Comparison of ENCODE assay signal across 8 cellular contexts in the genomic region with DNA sequence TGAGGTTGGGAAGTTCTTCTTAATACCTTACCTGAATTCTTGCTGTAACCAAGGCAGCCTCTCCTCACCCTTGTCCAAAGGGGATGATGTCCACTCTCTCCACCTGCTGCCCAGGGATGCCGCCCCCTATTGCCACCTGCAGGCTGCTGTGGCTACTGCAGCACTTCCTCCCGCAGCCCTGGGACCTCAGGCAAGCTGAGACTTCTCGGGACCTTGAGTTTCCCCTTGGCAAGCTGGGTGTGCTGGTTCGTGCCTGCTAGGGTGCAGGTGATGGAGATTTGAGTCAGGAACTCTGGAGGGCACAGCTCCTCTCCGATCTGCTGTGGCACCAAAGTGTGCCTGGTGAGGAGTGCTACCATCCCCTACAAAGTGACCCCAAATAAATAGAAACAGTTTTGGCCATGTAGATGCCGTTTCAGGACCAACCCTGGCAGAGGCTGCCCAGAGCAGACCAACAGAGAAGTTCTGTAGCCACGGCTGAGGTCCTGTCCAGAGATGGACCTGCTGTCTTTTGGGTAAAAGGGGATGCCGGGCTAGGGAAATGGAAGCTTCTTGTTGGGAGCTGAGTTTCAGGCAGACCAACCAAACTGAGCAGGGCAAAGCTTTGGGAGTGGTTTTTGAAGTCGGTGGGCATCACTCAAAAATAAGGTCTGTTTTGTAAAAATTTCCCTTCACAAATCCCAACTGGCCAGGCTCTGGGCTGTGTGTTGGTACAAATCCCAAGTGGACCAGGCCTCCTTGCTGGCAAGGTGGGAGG. TPM values are rescaled to one million over a fixed set of nuclear protein-coding genes. Genes with fewer than 3 reads are reported as not detected.
DNase-seq lines count a peak whose midpoint lies in the region; ATAC-seq and TF ChIP-seq lines count a peak whose summit lies in the region.

No MANE protein-coding gene starts in this region.

- H3K27ac ChIP-seq in cardiac muscle cell: no peak overlapping the region
- H3K27ac ChIP-seq in psoas muscle: no peak overlapping the region

- ATAC-seq in psoas muscle (peak; percentile 51 to 76 (median 58)), HG02870 (IDR thresholded peaks at IDR 0.05; ENCODE audit: unreplicated experiment) (no peak)

- WGBS in psoas muscle, 3 donors: 31 to 43% (median 36%) methylated on average over 9 of the region's 9 CpGs

- H3K4me3 ChIP-seq in cardiac muscle cell (no peak overlapping the region), psoas muscle (no peak overlapping the region)

- TF ChIP-seq CTCF in cardiac muscle cell (IDR thresholded peaks at IDR 0.05; ENCODE audit: low read depth, low read length) (peak; percentile 95), psoas muscle (IDR thresholded peaks at IDR 0.05) (peak; percentile 52)

- H3K9me3 ChIP-seq in cardiac muscle cell (ENCODE audit: low read depth) (no peaks in the 10 kb centered on the region), psoas muscle (no peaks in the 10 kb centered on the region)

- DNase-seq in activated gamma-delta T cell treated with Interleukin-2 at 50 U/mL for 16 hours (peak; percentile 44), activated gamma-delta T cell (lab: John Stamatoyannopoulos, UW) (no peak), NOMO-1 treated with DMSO at 0.1 percent for 48 hours (lab: John Stamatoyannopoulos, UW; ENCODE audit: unreplicated experiment) (peak; percentile 41), cardiac muscle cell (ENCODE audit: low read depth in 1 of 2, low spot score in 1 of 2) (peak; percentile 45 to 61), psoas muscle (no peak), putamen (ENCODE audit: low spot score) (no peak)
- DNase-seq in activated effector memory CD4-positive, alpha-beta T cell treated with Interleukin-2 at 50 U/mL for 16 hours: peak; percentile 23

- H3K27me3 ChIP-seq in cardiac muscle cell: no peaks in the 10 kb centered on the region
- peaks cover 0 to 12% (median 5%) of the 10 kb centered on the region in 3 donors for H3K27me3 ChIP-seq in psoas muscle (ENCODE audit: insufficient read depth in 3 of 3, low read length in 2 of 3)

- no peaks in the 10 kb centered on the region for H3K4me1 ChIP-seq in cardiac muscle cell (ENCODE audit: low read depth)
- no peaks in the 10 kb centered on the region for H3K4me1 ChIP-seq in psoas muscle

- H3K36me3 ChIP-seq in cardiac muscle cell (no peaks in the 10 kb centered on the region), psoas muscle (ENCODE audit: insufficient read depth in 1 of 2, low read depth in 1 of 2) (no peaks in the 10 kb centered on the region)

- intact Hi-C loops in psoas muscle (cut with DNase I): loop anchor here in 1 of 2 donors (5.0 kb wide), 1 partner anchor 51 kb away; no protein-coding TSS in a partner anchor

RNA-seq across cellular contexts. Expression of gene RUNX3, which starts 31.7 kb away (rescaled TPM):
- total RNA-seq in cardiac muscle cell (not detected in 2 replicates), psoas muscle (under 1 TPM; 0.28 to 0.59 (median 0.58) TPM)
- polyA plus RNA-seq in cardiac muscle cell (0.06 TPM in 1 of 2 replicates, not detected in the other), psoas muscle (under 1 TPM; 0.16 to 0.20 (median 0.18) TPM)

Comparison
In these comparisons a context has a peak if more than half of its experiments do, and no peak if none do; other contexts are left out.
1. DNase-seq: peak in activated gamma-delta T cell treated with Interleukin-2 at 50 U/mL for 16 hours (single experiment), NOMO-1 treated with DMSO at 0.1 percent for 48 hours (single experiment), activated effector memory CD4-positive, alpha-beta T cell treated with Interleukin-2 at 50 U/mL for 16 hours (single experiment) and cardiac muscle cell (2 of 2); none in activated gamma-delta T cell (single experiment), psoas muscle (0 of 2) and putamen (single experiment).